1 cellular context compared by ENCODE assay signal in genomic region chr14:49620182-49621113, GRCh38.
A peak's percentile ranks its signal among the peaks of the same experiment; 100 is the strongest.
TF ChIP-seq lines count a peak whose summit lies in the region.

Gene MGAT2, plus strand, starts transcription at chr14:49620799. Its CDS starts 470 bp downstream, at chr14:49621269.
Gene RPL36AL, minus strand, starts transcription at chr14:49620626. Its CDS starts 1,522 bp downstream, at chr14:49619104.

TF ChIP-seq in GM12878, 131 proteins besides CTCF, POLR2A, EP300 and RAD21 (continued from another document):
- TF ChIP-seq NKRF (conservative IDR thresholded peaks at IDR 0.05) (peak; percentile 84), RAD51 (IDR thresholded peaks at IDR 0.05) (peak; percentile 74), RCOR1 (conservative IDR thresholded peaks at IDR 0.05; ENCODE audit: low read depth, low read length) (peak; percentile 17; the same call in 1 of the 2 replicates), DPF2 (IDR thresholded peaks at IDR 0.05) (peak; percentile 88), SREBF2 (IDR thresholded peaks at IDR 0.05; ENCODE audit: low read length) (0 out of 2 replicates have a peak, but pooled peaks have one; percentile 42), ZNF592 (IDR thresholded peaks at IDR 0.05) (no peak), HDAC2 (IDR thresholded peaks at IDR 0.05) (no peak)
